Comparison of ENCODE assay signal across 8 cellular contexts in the genomic region with DNA sequence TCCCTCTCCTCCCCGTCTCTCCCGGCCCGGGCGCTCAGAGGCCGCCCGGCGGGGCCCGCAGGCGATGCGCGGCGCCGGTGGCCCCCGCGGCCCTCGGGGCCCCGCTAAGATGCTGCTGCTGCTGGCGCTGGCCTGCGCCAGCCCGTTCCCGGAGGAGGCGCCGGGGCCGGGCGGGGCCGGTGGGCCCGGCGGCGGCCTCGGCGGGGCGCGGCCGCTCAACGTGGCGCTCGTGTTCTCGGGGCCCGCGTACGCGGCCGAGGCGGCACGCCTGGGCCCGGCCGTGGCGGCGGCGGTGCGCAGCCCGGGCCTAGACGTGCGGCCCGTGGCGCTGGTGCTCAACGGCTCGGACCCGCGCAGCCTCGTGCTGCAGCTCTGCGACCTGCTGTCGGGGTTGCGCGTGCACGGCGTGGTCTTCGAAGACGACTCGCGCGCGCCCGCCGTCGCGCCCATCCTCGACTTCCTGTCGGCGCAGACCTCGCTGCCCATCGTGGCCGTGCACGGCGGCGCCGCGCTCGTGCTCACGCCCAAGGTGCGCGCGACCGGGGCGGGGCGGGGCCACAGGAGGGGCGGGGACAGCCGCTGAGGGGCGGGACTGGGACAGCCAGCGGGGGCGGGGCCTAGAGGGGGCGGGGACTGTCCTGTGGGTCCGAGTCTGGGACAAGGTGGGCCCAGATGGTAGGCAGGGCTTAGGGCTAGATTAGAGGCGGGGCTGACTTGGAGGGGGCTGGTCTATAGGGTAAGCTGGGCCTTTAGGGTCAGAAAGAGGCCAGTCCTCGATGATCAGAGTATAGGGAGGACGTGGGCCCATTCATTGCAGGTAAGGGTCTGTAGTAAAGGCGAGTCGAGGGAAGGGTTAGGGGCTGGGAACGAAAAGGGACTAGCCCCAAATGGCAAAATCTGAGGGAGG.
DNase-seq lines count a peak whose midpoint lies in the region; ATAC-seq lines count a peak whose summit lies in the region.

No MANE protein-coding gene starts in this region.

- peak; percentile 56 for ATAC-seq in GM21723 (IDR thresholded peaks at IDR 0.05; ENCODE audit: unreplicated experiment)
- ATAC-seq in central memory CD8-positive, alpha-beta T cell (replicated peaks; ENCODE audit: extremely low read depth, poor library complexity, severe bottlenecking): peak; percentile 60

- peak overlapping the region; percentile 87 for H3K4me3 Mint-ChIP-seq in central memory CD8-positive, alpha-beta T cell

- H3K36me3 Mint-ChIP-seq in central memory CD8-positive, alpha-beta T cell (ENCODE audit: insufficient read depth): peaks cover 14% of the 10 kb centered on the region

- peaks cover 41% of the 10 kb centered on the region for H3K27me3 Mint-ChIP-seq in central memory CD8-positive, alpha-beta T cell

- DNase-seq in CMK (ENCODE audit: low read depth): peak; percentile 96
- DNase-seq in NCI-H1694 treated with DMSO at 0.1 percent for 48 hours (lab: John Stamatoyannopoulos, UW): peak; percentile 25
- DNase-seq in activated CD4-positive, CD25-positive, alpha-beta regulatory T cell (lab: John Stamatoyannopoulos, UW): peak; percentile 66 to 85 (median 78)
- DNase-seq in central memory CD8-positive, alpha-beta T cell (ENCODE audit: low spot score in 2 of 2): peak; percentile 76 to 82
- DNase-seq in left kidney (ENCODE audit: low read depth, low spot score): peak; percentile 87
- peak; percentile 82 to 93 for DNase-seq in stimulated activated CD4-positive, alpha-beta T cell treated with anti-CD3 and anti-CD28 coated beads, Interleukin-4, amount 100 ng/mL, for 48 hours (ENCODE audit: low read depth in 2 of 2)
- no peak for DNase-seq in hepatic stellate cell (ENCODE audit: low spot score)

- peak overlapping the region; percentile 88 for H3K27ac Mint-ChIP-seq in central memory CD8-positive, alpha-beta T cell (ENCODE audit: low read depth)

- peaks cover 62% of the 10 kb centered on the region for H3K4me1 Mint-ChIP-seq in central memory CD8-positive, alpha-beta T cell

- H3K9me3 Mint-ChIP-seq in central memory CD8-positive, alpha-beta T cell: peaks cover 6% of the 10 kb centered on the region
